Comparison of ENCODE assay signal across 8 cellular contexts in the genomic region with DNA sequence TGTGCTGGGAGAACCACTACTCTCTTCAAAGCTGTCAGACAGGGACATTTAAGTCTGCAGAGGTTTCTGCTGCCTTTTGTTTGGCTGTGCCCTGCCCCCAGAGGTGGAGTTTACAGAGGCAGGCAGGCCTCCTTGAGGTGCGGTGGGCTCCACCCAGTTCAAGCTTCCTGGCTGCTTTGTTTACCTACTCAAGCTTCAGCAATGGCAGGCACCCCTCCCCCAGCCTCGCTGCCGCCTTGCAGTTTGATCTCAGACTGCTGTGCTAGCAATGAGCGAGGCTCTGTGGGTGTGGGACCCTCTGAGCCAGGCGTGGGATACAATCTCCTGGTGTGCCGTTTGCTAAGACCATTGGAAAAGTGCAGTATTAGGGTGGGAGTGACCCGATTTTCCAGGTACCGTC.
DNase-seq lines count a peak whose midpoint lies in the region; ATAC-seq and TF ChIP-seq lines count a peak whose summit lies in the region.
"Not testable (repeated sequence)": the region's sequence is repeated elsewhere in the genome, so short reads cannot be mapped to it uniquely, and the experiment has no call there.

No MANE protein-coding gene starts in this region.

- TF ChIP-seq CTCF in CD8-positive, alpha-beta T cell (IDR thresholded peaks at IDR 0.05); upper lobe of left lung (IDR thresholded peaks at IDR 0.05): not testable (repeated sequence)

- H3K4me1 Mint-ChIP-seq in CD8-positive, alpha-beta T cell (ENCODE audit: low read depth), result peaks cover 14% of the 10 kb centered on the region
- H3K4me1 Mint-ChIP-seq in T-helper 1 cell treated with Interleukin-12 subunit alpha and Interleukin-12 subunit beta and Interleukin-4 antibody, amounts not matched to agents 30 μg/mL and 1 μg/mL, for 36 hours (ENCODE audit: low read depth), result peaks cover 28% of the 10 kb centered on the region
- peaks cover 36% of the 10 kb centered on the region for H3K4me1 Mint-ChIP-seq in activated CD4-positive, alpha-beta T cell treated with anti-CD3 and anti-CD28 coated beads, Interleukin-2, amount 10 ng/mL, durations not matched to agents 7 days and 5 days
- H3K4me1 Mint-ChIP-seq in activated T-helper 17 cell treated with anti-CD3 and anti-CD28 coated beads, Interleukin-2, amount 50 U/mL, for 72 hours, result not testable (repeated sequence)
- H3K4me1 Mint-ChIP-seq in central memory CD8-positive, alpha-beta T cell, result peaks cover 11% of the 10 kb centered on the region
- H3K4me1 Mint-ChIP-seq in naive B cell, result peaks cover 31 to 34% (median 32%) of the 10 kb centered on the region in 3 donors

- not testable (repeated sequence) for H3K4me1 ChIP-seq in CD8-positive, alpha-beta T cell (ENCODE audit: insufficient read depth, low read length); upper lobe of left lung

- POLR2A ChIA-PET in CD8-positive, alpha-beta T cell (lab: Charles Lee); activated CD4-positive, alpha-beta T cell treated with anti-CD3 and anti-CD28 coated beads, Interleukin-2, amount 10 ng/mL, durations not matched to agents 7 days and 5 days (lab: Charles Lee): not testable (repeated sequence)

- WGBS in upper lobe of left lung, 2 donors, result 73% methylated on average over 3 to 8 of the region's 8 CpGs

- not testable (repeated sequence) for H3K4me3 Mint-ChIP-seq in CD8-positive, alpha-beta T cell
- peak overlapping the region; percentile 41 for H3K4me3 Mint-ChIP-seq in T-helper 1 cell treated with Interleukin-12 subunit alpha and Interleukin-12 subunit beta and Interleukin-4 antibody, amounts not matched to agents 30 μg/mL and 1 μg/mL, for 36 hours
- peak overlapping the region; percentile 47 for H3K4me3 Mint-ChIP-seq in activated CD4-positive, alpha-beta T cell treated with anti-CD3 and anti-CD28 coated beads, Interleukin-2, amount 10 ng/mL, durations not matched to agents 7 days and 5 days
- peak overlapping the region; percentile 45 for H3K4me3 Mint-ChIP-seq in activated T-helper 17 cell treated with anti-CD3 and anti-CD28 coated beads, Interleukin-2, amount 50 U/mL, for 72 hours
- H3K4me3 Mint-ChIP-seq in central memory CD8-positive, alpha-beta T cell, result peak overlapping the region; percentile 34
- H3K4me3 Mint-ChIP-seq in naive B cell, result peak overlapping the region in 6 of 8 donors; percentile 9 to 81 (median 58)

- not testable (repeated sequence) for H3K36me3 ChIP-seq in CD8-positive, alpha-beta T cell (ENCODE audit: insufficient read depth, low read length); upper lobe of left lung

- not testable (repeated sequence) for TF ChIP-seq POLR2A in upper lobe of left lung (IDR thresholded peaks at IDR 0.05)

- TF ChIP-seq EP300 in upper lobe of left lung (IDR thresholded peaks at IDR 0.05), result not testable (repeated sequence)

- CTCF ChIA-PET in CD8-positive, alpha-beta T cell (lab: Charles Lee), result not testable (repeated sequence)
- CTCF ChIA-PET in activated CD4-positive, alpha-beta T cell treated with anti-CD3 and anti-CD28 coated beads, Interleukin-2, amount 10 ng/mL, durations not matched to agents 7 days and 5 days (lab: Charles Lee), result interaction anchor here (2.4 kb wide), 1 partner anchor 30 kb away, joined by 5 read pairs; no protein-coding TSS in a partner anchor

- ATAC-seq in CD8-positive, alpha-beta T cell; activated T-helper 17 cell treated with anti-CD3 and anti-CD28 coated beads, Interleukin-2, amount 50 U/mL, for 72 hours (replicated peaks); central memory CD8-positive, alpha-beta T cell (replicated peaks; ENCODE audit: extremely low read depth, poor library complexity, severe bottlenecking); naive B cell (ENCODE audit: low read depth in 2 of 2); upper lobe of left lung (ENCODE audit: low FRiP score in 2 of 2): not testable (repeated sequence)

- not testable (repeated sequence) for H3K4me3 ChIP-seq in CD8-positive, alpha-beta T cell (ENCODE audit: low read depth, low read length); upper lobe of left lung
- peak overlapping the region; percentile 40 for H3K4me3 ChIP-seq in Jurkat, Clone E6-1 (ENCODE audit: low read length)

- H3K27me3 Mint-ChIP-seq in CD8-positive, alpha-beta T cell (ENCODE audit: low read depth); T-helper 1 cell treated with Interleukin-12 subunit alpha and Interleukin-12 subunit beta and Interleukin-4 antibody, amounts not matched to agents 30 μg/mL and 1 μg/mL, for 36 hours (ENCODE audit: low read depth); activated T-helper 17 cell treated with anti-CD3 and anti-CD28 coated beads, Interleukin-2, amount 50 U/mL, for 72 hours; naive B cell: not testable (repeated sequence)
- peaks cover 19% of the 10 kb centered on the region for H3K27me3 Mint-ChIP-seq in activated CD4-positive, alpha-beta T cell treated with anti-CD3 and anti-CD28 coated beads, Interleukin-2, amount 10 ng/mL, durations not matched to agents 7 days and 5 days
- peaks cover 33% of the 10 kb centered on the region for H3K27me3 Mint-ChIP-seq in central memory CD8-positive, alpha-beta T cell

- DNase-seq in CD8-positive, alpha-beta T cell, result peak in 5 of 7 experiments; percentile 11 to 57 (median 38)
- DNase-seq in Jurkat, Clone E6-1 (ENCODE audit: low read depth, low spot score); central memory CD8-positive, alpha-beta T cell (ENCODE audit: low spot score in 2 of 2); naive B cell: not testable (repeated sequence)
- DNase-seq in activated CD4-positive, alpha-beta T cell treated with anti-CD3 and anti-CD28 coated beads, Interleukin-2, amount 10 ng/mL, durations not matched to agents 7 days and 5 days, result peak; percentile 81
- DNase-seq in upper lobe of left lung, result peak; percentile 25 to 26

- not testable (repeated sequence) for H3K9me3 ChIP-seq in CD8-positive, alpha-beta T cell (ENCODE audit: low read length); upper lobe of left lung

- not testable (repeated sequence) for H3K27ac Mint-ChIP-seq in CD8-positive, alpha-beta T cell; activated T-helper 17 cell treated with anti-CD3 and anti-CD28 coated beads, Interleukin-2, amount 50 U/mL, for 72 hours
- H3K27ac Mint-ChIP-seq in T-helper 1 cell treated with Interleukin-12 subunit alpha and Interleukin-12 subunit beta and Interleukin-4 antibody, amounts not matched to agents 30 μg/mL and 1 μg/mL, for 36 hours, result peak overlapping the region; percentile 63
- peak overlapping the region; percentile 89 for H3K27ac Mint-ChIP-seq in activated CD4-positive, alpha-beta T cell treated with anti-CD3 and anti-CD28 coated beads, Interleukin-2, amount 10 ng/mL, durations not matched to agents 7 days and 5 days
- peak overlapping the region; percentile 9 for H3K27ac Mint-ChIP-seq in central memory CD8-positive, alpha-beta T cell (ENCODE audit: low read depth)
- H3K27ac Mint-ChIP-seq in naive B cell, result peak overlapping the region in 1 of 6 donors; percentile 68

- peaks cover 13% of the 10 kb centered on the region for H3K36me3 Mint-ChIP-seq in CD8-positive, alpha-beta T cell
- H3K36me3 Mint-ChIP-seq in T-helper 1 cell treated with Interleukin-12 subunit alpha and Interleukin-12 subunit beta and Interleukin-4 antibody, amounts not matched to agents 30 μg/mL and 1 μg/mL, for 36 hours (ENCODE audit: low read depth), result peaks cover 26% of the 10 kb centered on the region
- H3K36me3 Mint-ChIP-seq in activated CD4-positive, alpha-beta T cell treated with anti-CD3 and anti-CD28 coated beads, Interleukin-2, amount 10 ng/mL, durations not matched to agents 7 days and 5 days (ENCODE audit: low read depth), result peaks cover 51% of the 10 kb centered on the region
- not testable (repeated sequence) for H3K36me3 Mint-ChIP-seq in activated T-helper 17 cell treated with anti-CD3 and anti-CD28 coated beads, Interleukin-2, amount 50 U/mL, for 72 hours (ENCODE audit: low read depth); central memory CD8-positive, alpha-beta T cell (ENCODE audit: insufficient read depth)
- peaks cover 0 to 18% of the 10 kb centered on the region in 2 donors for H3K36me3 Mint-ChIP-seq in naive B cell

- H3K9me3 Mint-ChIP-seq in CD8-positive, alpha-beta T cell, result peaks cover 12% of the 10 kb centered on the region
- peaks cover 28% of the 10 kb centered on the region for H3K9me3 Mint-ChIP-seq in T-helper 1 cell treated with Interleukin-12 subunit alpha and Interleukin-12 subunit beta and Interleukin-4 antibody, amounts not matched to agents 30 μg/mL and 1 μg/mL, for 36 hours
- peaks cover 26% of the 10 kb centered on the region for H3K9me3 Mint-ChIP-seq in activated CD4-positive, alpha-beta T cell treated with anti-CD3 and anti-CD28 coated beads, Interleukin-2, amount 10 ng/mL, durations not matched to agents 7 days and 5 days
- H3K9me3 Mint-ChIP-seq in activated T-helper 17 cell treated with anti-CD3 and anti-CD28 coated beads, Interleukin-2, amount 50 U/mL, for 72 hours, result peaks cover 11% of the 10 kb centered on the region
- peaks cover 10% of the 10 kb centered on the region for H3K9me3 Mint-ChIP-seq in central memory CD8-positive, alpha-beta T cell
- peaks cover 0 to 30% (median 12%) of the 10 kb centered on the region in 7 donors for H3K9me3 Mint-ChIP-seq in naive B cell

- not testable (repeated sequence) for H3K27ac ChIP-seq in CD8-positive, alpha-beta T cell (ENCODE audit: low read depth, low read length); upper lobe of left lung

- H3K27me3 ChIP-seq in CD8-positive, alpha-beta T cell (ENCODE audit: insufficient read depth, low read length); upper lobe of left lung: not testable (repeated sequence)

- intact Hi-C loops in CD8-positive, alpha-beta T cell (cut with DNase I, micrococcal nuclease), result not testable (repeated sequence)
